ENCODE assay signal across 8 cellular contexts in the genomic region with DNA sequence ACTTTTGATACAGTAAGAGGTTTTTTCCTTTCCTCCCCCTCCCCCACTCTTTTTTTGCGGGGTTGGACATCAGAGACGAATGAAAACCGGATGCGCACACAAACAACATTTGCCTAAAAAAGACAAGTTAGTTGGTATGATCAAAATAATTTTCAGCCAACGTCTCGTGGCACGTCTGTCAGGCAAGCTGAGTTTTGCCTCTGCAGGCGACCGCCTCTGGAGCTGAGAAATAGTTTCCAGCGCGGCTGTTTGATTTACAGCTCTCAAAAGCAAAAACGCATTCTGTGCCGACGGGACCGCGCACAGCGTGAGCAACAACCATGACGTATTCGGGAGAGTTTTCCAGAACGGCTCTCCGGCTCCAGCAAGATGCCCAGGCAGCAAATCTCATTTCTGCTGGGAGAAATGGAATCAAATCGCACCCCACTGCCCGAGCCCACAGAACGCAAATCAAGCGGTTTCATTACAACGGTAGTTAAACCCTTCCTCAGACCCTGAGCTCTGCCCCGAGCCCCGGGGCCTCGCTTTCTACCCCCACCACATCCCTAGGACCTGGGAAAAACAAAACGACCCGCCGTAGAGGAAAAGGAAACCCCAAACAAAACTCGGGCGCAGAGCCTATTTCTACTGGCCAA. TPM values are rescaled to one million over a fixed set of nuclear protein-coding genes. Genes with fewer than 3 reads are reported as not detected.
A peak's percentile ranks its signal among the peaks of the same experiment; 100 is the strongest.
DNase-seq lines count a peak whose midpoint lies in the region; ATAC-seq and TF ChIP-seq lines count a peak whose summit lies in the region.

No MANE protein-coding gene starts in this region.

- no peaks in the 10 kb centered on the region for H3K36me3 Mint-ChIP-seq in activated T-cell treated with anti-CD3 and anti-CD28 coated beads, Interleukin-2, amount 50 U/mL, for 72 hours (ENCODE audit: insufficient read depth in 2 of 2)
- no peaks in the 10 kb centered on the region for H3K36me3 Mint-ChIP-seq in nephron progenitor cell (ENCODE audit: low read depth)

- H3K27ac Mint-ChIP-seq in activated T-cell treated with anti-CD3 and anti-CD28 coated beads, Interleukin-2, amount 50 U/mL, for 72 hours, result no peak overlapping the region
- no peak overlapping the region for H3K27ac Mint-ChIP-seq in nephron progenitor cell

- no peaks in the 10 kb centered on the region for H3K9me3 Mint-ChIP-seq in activated T-cell treated with anti-CD3 and anti-CD28 coated beads, Interleukin-2, amount 50 U/mL, for 72 hours
- no peaks in the 10 kb centered on the region for H3K9me3 Mint-ChIP-seq in nephron progenitor cell

- peaks cover 10% of the 10 kb centered on the region for H3K4me1 Mint-ChIP-seq in activated T-cell treated with anti-CD3 and anti-CD28 coated beads, Interleukin-2, amount 50 U/mL, for 72 hours (ENCODE audit: low read depth)
- peaks cover 13% of the 10 kb centered on the region for H3K4me1 Mint-ChIP-seq in nephron progenitor cell

- TF ChIP-seq CTCF in nephron progenitor cell (IDR thresholded peaks at IDR 0.05), result no peak

- DNase-seq in NCI-H187 (lab: John Stamatoyannopoulos, UW) (peak; percentile 55 to 89), NCI-H187 treated with DMSO at 0.1 percent for 48 hours (lab: John Stamatoyannopoulos, UW) (no peak), NCI-H748 (lab: John Stamatoyannopoulos, UW; ENCODE audit: unreplicated experiment) (peak; percentile 91), fibroblast of the conjunctiva (ENCODE audit: low read depth) (peak; percentile 57), nephron progenitor cell (peak; percentile 58), stromal cell of bone marrow (ENCODE audit: low read depth) (peak; percentile 73)
- peak; percentile 66 to 71 for DNase-seq in activated T-cell treated with anti-CD3 and anti-CD28 coated beads, Interleukin-2, amount 50 U/mL, for 72 hours

- no peaks in the 10 kb centered on the region for H3K27me3 Mint-ChIP-seq in activated T-cell treated with anti-CD3 and anti-CD28 coated beads, Interleukin-2, amount 50 U/mL, for 72 hours (ENCODE audit: low read depth)
- H3K27me3 Mint-ChIP-seq in nephron progenitor cell (ENCODE audit: low read depth, poor library complexity), result peaks cover 6% of the 10 kb centered on the region

- peak; percentile 7 for ATAC-seq in HG03045 (IDR thresholded peaks at IDR 0.05; ENCODE audit: unreplicated experiment)
- ATAC-seq in activated T-cell treated with anti-CD3 and anti-CD28 coated beads, Interleukin-2, amount 50 U/mL, for 72 hours (replicated peaks in 1 of 2), result peak; percentile 26 to 28

- no peak overlapping the region for H3K4me3 Mint-ChIP-seq in activated T-cell treated with anti-CD3 and anti-CD28 coated beads, Interleukin-2, amount 50 U/mL, for 72 hours
- H3K4me3 Mint-ChIP-seq in nephron progenitor cell, result no peak overlapping the region

RNA-seq across cellular contexts. Expression of a gene that starts 14.2 kb away (rescaled TPM):
- 100 to 1,000 TPM; 391 to 489 TPM for total RNA-seq in activated T-cell treated with anti-CD3 and anti-CD28 coated beads, Interleukin-2, amount 50 U/mL, for 72 hours

RNA-seq across cellular contexts. Expression of a gene that starts 50.9 kb away (rescaled TPM):
- 10 to 100 TPM; 26.4 to 28.9 TPM for total RNA-seq in activated T-cell treated with anti-CD3 and anti-CD28 coated beads, Interleukin-2, amount 50 U/mL, for 72 hours
